ENCODE assay signal across 27 cellular contexts in genomic region chr21:41876396-41876795, GRCh38. TPM values are rescaled to one million over a fixed set of nuclear protein-coding genes. Genes with fewer than 3 reads are reported as not detected.
DNase-seq lines count a peak whose midpoint lies in the region; TF ChIP-seq lines count a peak whose summit lies in the region.
"Had no signal": no experiment of that assay in that cellular context is flagged by ENCODE, and none has a peak within 500 bp of the region (broad histone marks: within the 10 kb centered on the region; RNA-seq: fewer than 3 reads in every experiment).

No MANE protein-coding gene starts in this region.

- TF ChIP-seq CTCF in SK-N-SH (IDR thresholded peaks at IDR 0.05) (no peak), WERI-Rb-1 (IDR thresholded peaks at IDR 0.05; ENCODE audit: low read depth, low read length) (no peak)

- no peak for TF ChIP-seq EP300 in SK-N-SH (IDR thresholded peaks at IDR 0.05; ENCODE audit: borderline replicate concordance in 1 of 2, low read depth in 1 of 2, low read length in 1 of 2)

- H3K27ac ChIP-seq in BLaER1, result peak overlapping the region; percentile 100; the same call in 1 of the 2 replicates
- no peak overlapping the region for H3K27ac ChIP-seq in CD4-positive, alpha-beta memory T cell (ENCODE audit: low read depth, low read length)
- H3K27ac ChIP-seq in SK-N-SH (ENCODE audit: low read depth in 2 of 2, low read length in 1 of 2), result no peak overlapping the region
- no peak overlapping the region for H3K27ac ChIP-seq in WERI-Rb-1
- H3K27ac ChIP-seq: brain microvascular endothelial cell had no signal

- 97% methylated on average over 5 of the region's 8 CpGs for WGBS in SK-N-SH (ENCODE audit: low lambda C conversion rate)

- H3K36me3 ChIP-seq in BLaER1 (no peaks in the 10 kb centered on the region), SK-N-SH (replicated peaks in 1 of 2; ENCODE audit: control insufficient read depth in 1 of 2, insufficient read depth in 2 of 2, low read length in 1 of 2) (no peaks in the 10 kb centered on the region), WERI-Rb-1 (no peaks in the 10 kb centered on the region; the same call in none of the 2 replicates)
- no peaks in the 10 kb centered on the region for H3K36me3 ChIP-seq in CD4-positive, alpha-beta memory T cell (ENCODE audit: insufficient read depth, low read length)
- H3K36me3 ChIP-seq: brain microvascular endothelial cell had no signal

- H4K20me1 ChIP-seq in BLaER1 (no peaks in the 10 kb centered on the region), SK-N-SH (ENCODE audit: insufficient read depth) (no peaks in the 10 kb centered on the region)

- intact Hi-C loops in CD4-positive, alpha-beta memory T cell (cut with micrococcal nuclease), result no loop called here

- peak overlapping the region; percentile 6; the same call in 1 of the 2 replicates for H3K9ac ChIP-seq in BLaER1
- H3K9ac ChIP-seq in SK-N-SH, result no peak overlapping the region

- CTCF ChIA-PET in CD4-positive, alpha-beta memory T cell (lab: Charles Lee; ENCODE audit: partially characterized antibody), result no interaction called here
- CTCF ChIA-PET in SK-N-SH (lab: Yijun Ruan, JAX), result no interaction called here

- peak overlapping the region in 3 of 7 donors; percentile 22 to 89 (median 23) for H3K27ac Mint-ChIP-seq in CD4-positive, alpha-beta memory T cell
- H3K27ac Mint-ChIP-seq in immature natural killer cell, result peak overlapping the region in 1 of 6 donors; percentile 17
- H3K27ac Mint-ChIP-seq: activated CD8-positive, alpha-beta T cell treated with anti-CD3 and anti-CD28 coated beads for 36 hours; stimulated activated naive B cell treated with anti-CD40 and anti-IgM and Interleukin-4, amounts not matched to agents 10 μg/mL and 1 μg/mL and 100 μg/mL, for 72 hours had no signal

- H3K9me2 ChIP-seq in SK-N-SH, result no peaks in the 10 kb centered on the region

- H3K4me3 Mint-ChIP-seq in CD4-positive, alpha-beta memory T cell, result peak overlapping the region in 5 of 8 donors; percentile 20 to 57 (median 30)
- peak overlapping the region in 4 of 5 donors; percentile 36 to 90 (median 55) for H3K4me3 Mint-ChIP-seq in immature natural killer cell

- H3K4me2 ChIP-seq in BLaER1 (peak overlapping the region; percentile 82), SK-N-SH (no peak overlapping the region)

- peaks cover 16 to 49% (median 31%) of the 10 kb centered on the region in 4 donors for H3K4me1 Mint-ChIP-seq in CD4-positive, alpha-beta memory T cell
- H3K4me1 Mint-ChIP-seq in immature natural killer cell, result peaks cover 21 to 40% of the 10 kb centered on the region in 2 donors

- no peak for TF ChIP-seq RAD21 in SK-N-SH (IDR thresholded peaks at IDR 0.05; ENCODE audit: low read length)

- H3K9me3 Mint-ChIP-seq in CD4-positive, alpha-beta memory T cell, result no peaks in the 10 kb centered on the region
- H3K9me3 Mint-ChIP-seq in immature natural killer cell, result no peaks in the 10 kb centered on the region
- H3K9me3 Mint-ChIP-seq: activated CD8-positive, alpha-beta T cell treated with anti-CD3 and anti-CD28 coated beads for 36 hours; stimulated activated naive B cell treated with anti-CD40 and anti-IgM and Interleukin-4, amounts not matched to agents 10 μg/mL and 1 μg/mL and 100 μg/mL, for 72 hours had no signal

- peaks cover 24% of the 10 kb centered on the region; the same call in 1 of the 2 replicates for H3K79me2 ChIP-seq in SK-N-SH (ENCODE audit: insufficient read depth)

- TF ChIP-seq POLR2A in Raji (IDR thresholded peaks at IDR 0.05; ENCODE audit: insufficient read depth, low read depth, low read length), result 0 out of 2 replicates have a peak, but pooled peaks have one; percentile 13

- peaks cover 11 to 15% of the 10 kb centered on the region in 2 donors for H3K36me3 Mint-ChIP-seq in CD4-positive, alpha-beta memory T cell
- peaks cover 0 to 11% (median 0%) of the 10 kb centered on the region in 3 donors for H3K36me3 Mint-ChIP-seq in immature natural killer cell

- H3K9me3 ChIP-seq in BLaER1, result no peaks in the 10 kb centered on the region
- H3K9me3 ChIP-seq in CD4-positive, alpha-beta memory T cell (ENCODE audit: control insufficient read depth in 1 of 2, low read length in 2 of 2), result no peaks in the 10 kb centered on the region
- H3K9me3 ChIP-seq in SK-N-SH, result no peaks in the 10 kb centered on the region
- H3K9me3 ChIP-seq in WERI-Rb-1 (ENCODE audit: severe bottlenecking), result no peaks in the 10 kb centered on the region

- no peaks in the 10 kb centered on the region for H3K27me3 ChIP-seq in BLaER1
- no peaks in the 10 kb centered on the region for H3K27me3 ChIP-seq in CD4-positive, alpha-beta memory T cell (ENCODE audit: insufficient read depth, low read length)
- H3K27me3 ChIP-seq in SK-N-SH (ENCODE audit: insufficient read depth), result no peaks in the 10 kb centered on the region
- no peaks in the 10 kb centered on the region for H3K27me3 ChIP-seq in WERI-Rb-1 (ENCODE audit: insufficient read depth, low read depth, severe bottlenecking)
- H3K27me3 ChIP-seq: brain microvascular endothelial cell had no signal

- no peak for DNase-seq in CD4-positive, alpha-beta memory T cell
- DNase-seq in immature natural killer cell, result no peak
- no peak for DNase-seq in SK-N-SH
- no peak for DNase-seq in activated CD4-positive, alpha-beta T cell treated with anti-CD3 and anti-CD28 coated beads, Interleukin-2, amount 50 U/mL, for 48 hours
- no peak for DNase-seq in WERI-Rb-1
- DNase-seq in NCI-H2196 treated with DMSO at 0.1 percent for 48 hours (lab: John Stamatoyannopoulos, UW; ENCODE audit: unreplicated experiment), result no peak
- DNase-seq: activated CD4-positive, CD25-positive, alpha-beta regulatory T cell; activated CD8-positive, alpha-beta T cell treated with anti-CD3 and anti-CD28 coated beads for 36 hours; activated gamma-delta T cell treated with Interleukin-2 at 50 U/mL for 16 hours; amniotic stem cell; brain microvascular endothelial cell; cerebellar nuclear complex; dermis blood vessel endothelial cell; GDM1; glutamatergic neuron; Kasumi-1; mesendoderm; MV-4-11; NCI-H146; NCI-H345; NCI-H69; SIG-M5; stimulated activated naive B cell treated with anti-CD40 and anti-IgM and Interleukin-4, amounts not matched to agents 10 μg/mL and 1 μg/mL and 100 μg/mL, for 72 hours; substantia nigra; trophoblast cell had no signal

- POLR2A ChIA-PET in CD4-positive, alpha-beta memory T cell (lab: Charles Lee; ENCODE audit: partially characterized antibody), result no interaction called here
- POLR2A ChIA-PET in SK-N-SH (lab: Yijun Ruan, JAX), result no interaction called here

- H2AFZ ChIP-seq in SK-N-SH (ENCODE audit: low read depth), result no peak overlapping the region

- no peak overlapping the region for H3K4me3 ChIP-seq in BLaER1
- H3K4me3 ChIP-seq in CD4-positive, alpha-beta memory T cell (ENCODE audit: low read length in 2 of 2), result no peak overlapping the region
- H3K4me3 ChIP-seq in SK-N-SH (ENCODE audit: low read depth in 2 of 2, low read length in 1 of 2), result no peak overlapping the region
- H3K4me3 ChIP-seq in WERI-Rb-1 (ENCODE audit: low read depth, low read length), result no peak overlapping the region

- no peaks in the 10 kb centered on the region for H3K27me3 Mint-ChIP-seq in CD4-positive, alpha-beta memory T cell
- peaks cover 0 to 10% (median 8%) of the 10 kb centered on the region in 3 donors for H3K27me3 Mint-ChIP-seq in immature natural killer cell (ENCODE audit: low read depth in 3 of 3)
- H3K27me3 Mint-ChIP-seq: activated CD8-positive, alpha-beta T cell treated with anti-CD3 and anti-CD28 coated beads for 36 hours; stimulated activated naive B cell treated with anti-CD40 and anti-IgM and Interleukin-4, amounts not matched to agents 10 μg/mL and 1 μg/mL and 100 μg/mL, for 72 hours had no signal

- peaks cover 4% of the 10 kb centered on the region for H3F3A ChIP-seq in SK-N-SH (replicated peaks; ENCODE audit: insufficient read depth)

- H3K4me1 ChIP-seq in BLaER1, result peaks cover 80% of the 10 kb centered on the region
- peaks cover 26% of the 10 kb centered on the region for H3K4me1 ChIP-seq in CD4-positive, alpha-beta memory T cell (ENCODE audit: insufficient read depth, low read length)
- peaks cover 0 to 17% of the 10 kb centered on the region in 2 experiments; a peak in 3 of 4 replicates for H3K4me1 ChIP-seq in SK-N-SH (ENCODE audit: control insufficient read depth in 1 of 2, insufficient read depth in 2 of 2, low read depth in 1 of 2, low read length in 1 of 2)

TF ChIP-seq in SK-N-SH, 30 proteins besides CTCF, POLR2A, EP300 and RAD21:
- no peak for TF ChIP-seq RCOR1 (IDR thresholded peaks at IDR 0.05; ENCODE audit: low read length)
- no peak for TF ChIP-seq FOXJ3 (CRISPR knock-in tag; IDR thresholded peaks at IDR 0.05)
- TF ChIP-seq NFIC (IDR thresholded peaks at IDR 0.05; ENCODE audit: borderline replicate concordance), result no peak
- no peak for TF ChIP-seq PBX3 (IDR thresholded peaks at IDR 0.05)
- no peak for TF ChIP-seq FOSL2 (IDR thresholded peaks at IDR 0.05; ENCODE audit: borderline replicate concordance, low read depth)
- no peak for TF ChIP-seq RFX5 (IDR thresholded peaks at IDR 0.05; ENCODE audit: low read length)
- TF ChIP-seq FOXM1 (IDR thresholded peaks at IDR 0.05; ENCODE audit: low read depth), result no peak
- TF ChIP-seq SMC3 (IDR thresholded peaks at IDR 0.05; ENCODE audit: low read depth, low read length), result no peak
- TF ChIP-seq GABPA (IDR thresholded peaks at IDR 0.05; ENCODE audit: low read depth), result no peak
TF ChIP-seq in SK-N-SH: peak in this region for 0.

RNA-seq across cellular contexts. Expression of gene PRDM15, which starts 2.7 kb away (rescaled TPM):
- total RNA-seq in CD4-positive, alpha-beta memory T cell, result 10 to 100 TPM; 14.2 to 14.3 TPM
- 1 to 10 TPM in 1 of 2 donors, under 1 TPM in 1; 0.50 to 3.3 TPM for polyA plus RNA-seq in CD4-positive, alpha-beta memory T cell
- polyA plus RNA-seq in immature natural killer cell, result 1 to 10 TPM in 2 of 3 donors, not detected in 1; 1.3 to 3.5 TPM
- polyA plus RNA-seq in SK-N-SH (2012; rRNA removed), result 6.6 and 7.0 TPM in 2 replicates
- polyA plus RNA-seq in SK-N-SH (2012; cell fraction: cytosol; rRNA removed), result 2.5 and 3.0 TPM in 2 replicates
- 25.7 and 30.7 TPM in 2 replicates for polyA plus RNA-seq in SK-N-SH (2012; cell fraction: nucleus; rRNA removed)
